1 cellular context compared by ENCODE assay signal in genomic region chr3:124890573-124891190, GRCh38.
TF ChIP-seq lines count a peak whose summit lies in the region.

No MANE protein-coding gene starts in this region.

TF ChIP-seq in H1, 55 proteins besides CTCF, POLR2A, EP300 and RAD21 (continued from another document):
- TF ChIP-seq SP1 (IDR thresholded peaks at IDR 0.05; ENCODE audit: low read depth, low read length) (no peak), ASH2L (IDR thresholded peaks at IDR 0.05; ENCODE audit: low read length) (no peak), CBX8 (IDR thresholded peaks at IDR 0.05; ENCODE audit: borderline replicate concordance, low read depth, low read length) (no peak), SRF (IDR thresholded peaks at IDR 0.05; ENCODE audit: low read depth, low read length) (no peak), BCL11A (IDR thresholded peaks at IDR 0.05; ENCODE audit: low read depth in 2 of 2, low read length in 2 of 2) (no peak), NRF1 (IDR thresholded peaks at IDR 0.05; ENCODE audit: low read depth, low read length) (no peak), EZH2 (IDR thresholded peaks at IDR 0.05; ENCODE audit: low read depth, low read length, severe bottlenecking) (no peak), MAX (IDR thresholded peaks at IDR 0.05) (no peak)
TF ChIP-seq in H1: peak in this region for 0.
